In genomic region chr7:76071316-76072242, GRCh38 we compare ENCODE assay signal across 15 cellular contexts. TPM values are rescaled to one million over a fixed set of nuclear protein-coding genes. Genes with fewer than 3 reads are reported as not detected.
DNase-seq lines count a peak whose midpoint lies in the region; ATAC-seq and TF ChIP-seq lines count a peak whose summit lies in the region.
"Had no signal": no experiment of that assay in that cellular context is flagged by ENCODE, and none has a peak within 500 bp of the region (broad histone marks: within the 10 kb centered on the region; RNA-seq: fewer than 3 reads in every experiment).

No MANE protein-coding gene starts in this region.

- peaks cover 4 to 7% of the 10 kb centered on the region in 2 experiments; a peak in 3 of 4 replicates for H3K4me1 Mint-ChIP-seq in H9

- H3K27ac Mint-ChIP-seq in H9 = peak overlapping the region in 1 of 3 experiments; percentile 61; a peak in 2 of 7 replicates

- no peak overlapping the region for H2AK5ac ChIP-seq in H9 (ENCODE audit: insufficient read length, low read length)

- no peak overlapping the region for H2BK120ac ChIP-seq in H9 (ENCODE audit: low read depth, low read length, poor library complexity, severe bottlenecking)

- no peak overlapping the region for H3K4me2 ChIP-seq in H9 (ENCODE audit: insufficient read depth, insufficient read length, low read length)

- H3K18ac ChIP-seq in H9 (ENCODE audit: insufficient read length, low read depth, low read length) = peak overlapping the region; percentile 50

- H4K91ac ChIP-seq in H9 (ENCODE audit: insufficient read length, low read depth, low read length) = no peak overlapping the region

- ATAC-seq in left colon = no peak

- H3K4me3 ChIP-seq in rectal smooth muscle tissue (ENCODE audit: low read length) = no peak overlapping the region

- H3K4me1 ChIP-seq in H9 (ENCODE audit: insufficient read depth, low read length) (no peaks in the 10 kb centered on the region), rectal smooth muscle tissue (ENCODE audit: control insufficient read depth, insufficient read depth, low read length) (peaks cover 7% of the 10 kb centered on the region)
- H3K4me1 ChIP-seq: BE2C had no signal

- no peak overlapping the region for H4K5ac ChIP-seq in H9 (ENCODE audit: insufficient read length, low read depth, low read length)

- no peak overlapping the region for H2BK12ac ChIP-seq in H9 (ENCODE audit: insufficient read length, low read depth, low read length)

- H3K79me2 ChIP-seq in H9 (ENCODE audit: insufficient read depth, low read length) = no peaks in the 10 kb centered on the region

- H2AFZ ChIP-seq in H9 (ENCODE audit: low read length) = no peak overlapping the region

- H3K79me1 ChIP-seq in H9 (ENCODE audit: insufficient read depth, low read depth, low read length, poor library complexity, severe bottlenecking) = no peaks in the 10 kb centered on the region

- DNase-seq in H9 (peak; percentile 34), ecto neural progenitor cell (ENCODE audit: low spot score) (peak; percentile 54), left colon (peak; percentile 30 to 67), NCI-H146 treated with DMSO at 0.1 percent for 48 hours (lab: John Stamatoyannopoulos, UW; ENCODE audit: unreplicated experiment) (no peak), DMS114 treated with DMSO at 0.1 percent for 48 hours (lab: John Stamatoyannopoulos, UW; ENCODE audit: unreplicated experiment) (no peak), NCI-H1092 treated with DMSO at 0.1 percent for 48 hours (lab: John Stamatoyannopoulos, UW) (no peak), superior temporal gyrus (ENCODE audit: extremely low spot score) (no peak)
- DNase-seq: activated effector memory CD4-positive, alpha-beta T cell treated with anti-CD3 and anti-CD28 coated beads, Interleukin-2, amount 50 U/mL, for 16 hours; BE2C; effector CD8-positive, alpha-beta T cell; NCI-H2081; NK-92 treated with Interleukin-12 subunit alpha and Interleukin-12 subunit beta, amount 100 ng/mL, for 24 hours; SIG-M5; substantia nigra had no signal

- H2BK20ac ChIP-seq in H9 (ENCODE audit: low read depth, low read length, poor library complexity, severe bottlenecking) = no peak overlapping the region

- no peaks in the 10 kb centered on the region for H3K27me3 ChIP-seq in H9 (ENCODE audit: insufficient read depth, low read length)
- no peaks in the 10 kb centered on the region for H3K27me3 ChIP-seq in rectal smooth muscle tissue (ENCODE audit: control insufficient read depth, insufficient read depth, low read length)
- H3K27me3 ChIP-seq: BE2C had no signal

- H3K27me3 Mint-ChIP-seq in H9 (ENCODE audit: low read depth) = no peaks in the 10 kb centered on the region; the same call in 1 of the 2 replicates

- intact Hi-C loops in left colon (cut with DNase I, micrococcal nuclease) = no loop called here

- no peaks in the 10 kb centered on the region for H3K9me3 Mint-ChIP-seq in H9

- H4K8ac ChIP-seq in H9 (replicated peaks; ENCODE audit: insufficient read length, low read depth, low read length) = no peak overlapping the region

- H3K56ac ChIP-seq in H9 (ENCODE audit: insufficient read length, low read depth, low read length) = no peak overlapping the region

- peaks cover 4 to 7% (median 5%) of the 10 kb centered on the region in 3 experiments for H3K36me3 Mint-ChIP-seq in H9 (ENCODE audit: insufficient read depth in 1 of 3, low read depth in 3 of 3)

- H3K27ac ChIP-seq in H9 (ENCODE audit: insufficient read length, low read depth, low read length) = no peak overlapping the region
- H3K27ac ChIP-seq in rectal smooth muscle tissue (ENCODE audit: low read depth, low read length) = peak overlapping the region; percentile 95

- no peak overlapping the region for H3K23ac ChIP-seq in H9 (ENCODE audit: insufficient read length, low read depth, low read length)

- H3K23me2 ChIP-seq in H9 (ENCODE audit: insufficient read length, low read depth, low read length, poor library complexity, severe bottlenecking) = no peaks in the 10 kb centered on the region

- H2BK5ac ChIP-seq in H9 (ENCODE audit: insufficient read length, low read length) = no peak overlapping the region

- WGBS in H9 (ENCODE audit: extremely low coverage, insufficient read length, low lambda C conversion rate) = no CpG with 5 or more reads among the region's 47 CpGs

- no peaks in the 10 kb centered on the region for H4K20me1 ChIP-seq in H9 (ENCODE audit: control insufficient read depth, insufficient read depth, insufficient read length)

- H3K9ac ChIP-seq in H9 (ENCODE audit: extremely low read depth, insufficient read length, low read length) = no peak overlapping the region
- no peak overlapping the region for H3K9ac ChIP-seq in rectal smooth muscle tissue (ENCODE audit: low read length)

- no peak for TF ChIP-seq CTCF in H9 (conservative IDR thresholded peaks at IDR 0.05)

- no peak overlapping the region for H3T11ph ChIP-seq in H9 (ENCODE audit: low read length)

- no peak overlapping the region for H3K4ac ChIP-seq in H9 (ENCODE audit: low read depth, low read length)

- H3K9me3 ChIP-seq in H9 (ENCODE audit: control insufficient read depth, low read depth, low read length) = no peaks in the 10 kb centered on the region
- H3K9me3 ChIP-seq: BE2C had no signal

- H3K4me3 Mint-ChIP-seq in H9 = no peak overlapping the region

- H2BK15ac ChIP-seq in H9 (ENCODE audit: low read depth, low read length) = no peak overlapping the region

- no peak overlapping the region for H3K14ac ChIP-seq in H9 (ENCODE audit: insufficient read depth, low read length)

- peaks cover 9% of the 10 kb centered on the region for H3K36me3 ChIP-seq in rectal smooth muscle tissue (ENCODE audit: control insufficient read depth, insufficient read depth, low read length)

RNA-seq across cellular contexts. Expression of gene MDH2, which starts 23.7 kb away (rescaled TPM):
- total RNA-seq in H9 (2021) (257 and 260 TPM in 2 replicates), left colon (100 to 1,000 TPM; 226 to 284 TPM)

RNA-seq across cellular contexts. Expression of gene STYXL1, which starts 23.8 kb away (rescaled TPM):
- total RNA-seq in H9 (2021) = 35.1 and 38.7 TPM in 2 replicates
- total RNA-seq in left colon = 10 to 100 TPM; 19.0 to 26.0 TPM

Comparison
In these comparisons a context has a peak if more than half of its experiments do, and no peak if none do; other contexts are left out.
1. DNase-seq: peak in H9 (single experiment), ecto neural progenitor cell (single experiment) and left colon (2 of 2); none in NCI-H146 treated with DMSO at 0.1 percent for 48 hours (single experiment), DMS114 treated with DMSO at 0.1 percent for 48 hours (single experiment), NCI-H1092 treated with DMSO at 0.1 percent for 48 hours (single experiment) and superior temporal gyrus (single experiment).